14 cellular contexts compared by ENCODE assay signal in the genomic region with DNA sequence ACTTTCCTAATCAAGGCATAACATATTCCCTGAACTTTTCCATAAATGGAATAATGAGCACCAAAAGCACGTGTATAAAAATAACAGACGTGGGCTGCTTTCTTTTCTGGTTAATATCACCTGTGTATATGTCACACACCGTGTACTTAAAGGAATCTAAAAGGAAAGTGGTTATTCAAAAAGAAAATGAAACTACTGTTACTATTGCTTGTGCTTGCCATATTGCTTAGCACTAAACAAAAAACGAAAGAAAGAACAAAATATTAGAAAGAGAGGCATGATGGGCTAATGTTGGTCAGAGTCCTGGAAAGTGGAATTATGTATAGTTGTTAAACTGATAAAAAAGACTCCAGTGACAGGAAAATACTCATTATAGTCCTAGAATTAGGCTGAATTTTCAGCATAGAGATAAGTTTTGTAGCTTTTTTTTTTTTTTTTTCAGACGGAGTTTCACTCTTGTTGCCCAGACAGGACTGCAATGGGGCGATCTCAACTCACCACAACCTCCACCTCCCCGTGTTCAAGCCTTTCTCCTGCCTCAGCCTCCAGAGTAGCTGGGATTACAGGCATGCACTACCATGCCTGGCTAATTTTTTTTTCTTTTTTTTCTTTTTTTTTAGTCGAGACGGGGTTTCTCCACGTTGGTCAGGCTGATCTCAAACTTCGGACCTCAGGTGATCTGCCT.
DNase-seq lines count a peak whose midpoint lies in the region; ATAC-seq, FAIRE-seq and TF ChIP-seq lines count a peak whose summit lies in the region.
"Had no signal": no experiment of that assay in that cellular context is flagged by ENCODE, and none has a peak within 500 bp of the region (broad histone marks: within the 10 kb centered on the region; RNA-seq: fewer than 3 reads in every experiment).

No MANE protein-coding gene starts in this region.

- no peaks in the 10 kb centered on the region for H3K27me3 ChIP-seq in OCI-LY1 (ENCODE audit: insufficient read depth, low read length)
- H3K27me3 ChIP-seq: pancreas had no signal

- ATAC-seq in GM19463 (IDR thresholded peaks at IDR 0.05; ENCODE audit: unreplicated experiment) (peak; percentile 85), HG03060 (IDR thresholded peaks at IDR 0.05; ENCODE audit: low read depth, unreplicated experiment) (peak; percentile 93), GM19467 (IDR thresholded peaks at IDR 0.05; ENCODE audit: unreplicated experiment) (no peak)
- ATAC-seq: pancreas had no signal

- no peak for TF ChIP-seq CTCF in OCI-LY1 (IDR thresholded peaks at IDR 0.05; ENCODE audit: low read length)

- DNase-seq in GM12891 (ENCODE audit: insufficient read length, low spot score) (peak; percentile 1), DMS53 (lab: John Stamatoyannopoulos, UW) (no peak), cerebellum (ENCODE audit: low spot score) (no peak), NCI-H526 treated with DMSO at 0.1 percent for 48 hours (lab: John Stamatoyannopoulos, UW) (no peak)
- DNase-seq: AML-193; amygdala; midbrain; NCI-H2029; pancreas; stimulated activated CD4-positive, alpha-beta T cell treated with anti-CD3 and anti-CD28 coated beads, Interleukin-15, amount 100 ng/mL, for 24 hours had no signal

- no peaks in the 10 kb centered on the region for H3K9me2 ChIP-seq in OCI-LY1 (ENCODE audit: low read depth, low read length)

- H3K36me3 ChIP-seq in OCI-LY1 (ENCODE audit: insufficient read depth, low read length) = no peaks in the 10 kb centered on the region
- H3K36me3 ChIP-seq: pancreas had no signal

- no peaks in the 10 kb centered on the region for H4K20me1 ChIP-seq in OCI-LY1 (ENCODE audit: insufficient read depth, low read length)

- TF ChIP-seq POLR2A in GM12891 (IDR thresholded peaks at IDR 0.05; ENCODE audit: low read depth, low read length) = no peak

- H3K9ac ChIP-seq in OCI-LY1 (ENCODE audit: low read length) = no peak overlapping the region

- no peaks in the 10 kb centered on the region; the same call in 1 of the 2 replicates for H3K9me3 ChIP-seq in OCI-LY1 (ENCODE audit: low read length)
- H3K9me3 ChIP-seq: pancreas had no signal

- H2AFZ ChIP-seq in OCI-LY1 (ENCODE audit: low read length) = peak overlapping the region; percentile 94

- peak overlapping the region; percentile 37 for H3K4me3 ChIP-seq in OCI-LY1 (ENCODE audit: low read depth, low read length, poor library complexity, severe bottlenecking)
- H3K4me3 ChIP-seq: pancreas had no signal

- FAIRE-seq in GM12891 (lab: Jason Lieb, UNC) = no peak
- FAIRE-seq: pancreas had no signal

- no peak overlapping the region for H3K27ac ChIP-seq in OCI-LY1 (ENCODE audit: low read depth, low read length, poor library complexity, severe bottlenecking)
- H3K27ac ChIP-seq: pancreas had no signal

- peak overlapping the region; percentile 63 for H3K4me2 ChIP-seq in OCI-LY1 (ENCODE audit: low read length)

- H3K79me2 ChIP-seq in OCI-LY1 (ENCODE audit: insufficient read depth, low read length) = no peaks in the 10 kb centered on the region

- H3F3A ChIP-seq in OCI-LY1 (ENCODE audit: insufficient read depth, low read length) = no peaks in the 10 kb centered on the region

- peaks cover 9% of the 10 kb centered on the region for H3K4me1 ChIP-seq in OCI-LY1 (ENCODE audit: insufficient read depth, low read length, severe bottlenecking)
- H3K4me1 ChIP-seq: pancreas had no signal

TF ChIP-seq in GM12891, 5 proteins besides CTCF, POLR2A, EP300 and RAD21:
- TF ChIP-seq POU2F2 (IDR thresholded peaks at IDR 0.05; ENCODE audit: low read depth, low read length) (no peak), PAX5 (IDR thresholded peaks at IDR 0.05; ENCODE audit: insufficient read depth, low read length, severe bottlenecking) (no peak), SPI1 (IDR thresholded peaks at IDR 0.05; ENCODE audit: low read depth, low read length) (no peak), POLR2AphosphoS5 (IDR thresholded peaks at IDR 0.05; ENCODE audit: low read depth, low read length) (no peak), TAF1 (IDR thresholded peaks at IDR 0.05; ENCODE audit: low read depth, low read length) (no peak)
